Comparison of ENCODE assay signal across 17 cellular contexts in genomic region chr2:195967336-195967735, GRCh38.
"Had no signal": no experiment of that assay in that cellular context is flagged by ENCODE, and none has a peak within 500 bp of the region (broad histone marks: within the 10 kb centered on the region; RNA-seq: fewer than 3 reads in every experiment).

No MANE protein-coding gene starts in this region.

- H3K27ac Mint-ChIP-seq: activated CD4-positive, alpha-beta T cell treated with anti-CD3 and anti-CD28 coated beads for 36 hours; activated naive CD8-positive, alpha-beta T cell; progenitor cell of endocrine pancreas; stimulated activated naive B cell treated with anti-CD40 and anti-IgM and Interleukin-4, amounts not matched to agents 10 μg/mL and 1 μg/mL and 100 μg/mL, for 72 hours; T-helper 2 cell treated with Interferon-gamma antibody and Interleukin-4, amounts not matched to agents 5 μg/mL and 100 μg/mL, for 36 hours; WTC11 had no signal

- H3K36me3 Mint-ChIP-seq: activated naive CD8-positive, alpha-beta T cell; WTC11 had no signal

- H3K4me3 Mint-ChIP-seq: activated CD4-positive, alpha-beta T cell treated with anti-CD3 and anti-CD28 coated beads for 36 hours; activated naive CD8-positive, alpha-beta T cell; stimulated activated naive B cell treated with anti-CD40 and anti-IgM and Interleukin-4, amounts not matched to agents 10 μg/mL and 1 μg/mL and 100 μg/mL, for 72 hours; T-helper 2 cell treated with Interferon-gamma antibody and Interleukin-4, amounts not matched to agents 5 μg/mL and 100 μg/mL, for 36 hours; WTC11 had no signal

- H3K4me1 Mint-ChIP-seq: activated CD4-positive, alpha-beta T cell treated with anti-CD3 and anti-CD28 coated beads for 36 hours; WTC11 had no signal

- H3K27me3 Mint-ChIP-seq: progenitor cell of endocrine pancreas had no signal

- H3K9me3 ChIP-seq: colonic mucosa, thoracic aorta, upper lobe of left lung had no signal

- DNase-seq: activated CD4-positive, alpha-beta T cell treated with anti-CD3 and anti-CD28 coated beads for 36 hours; activated CD4-positive, alpha-beta T cell treated with anti-CD3 and anti-CD28 coated beads, Interleukin-2, amount 50 U/mL, for 48 hours; amniotic stem cell; central memory CD4-positive, alpha-beta T cell; colonic mucosa; islet precursor cell; left colon; occipital lobe; stimulated activated naive B cell treated with anti-CD40 and anti-IgM and Interleukin-4, amounts not matched to agents 10 μg/mL and 1 μg/mL and 100 μg/mL, for 72 hours; upper lobe of left lung had no signal

- ATAC-seq: activated CD4-positive, alpha-beta T cell treated with anti-CD3 and anti-CD28 coated beads for 36 hours; esophagus mucosa; left colon; stimulated activated naive B cell treated with anti-CD40 and anti-IgM and Interleukin-4, amounts not matched to agents 10 μg/mL and 1 μg/mL and 100 μg/mL, for 72 hours; WTC11 had no signal

- H3K27ac ChIP-seq: colonic mucosa, hepatocyte, thoracic aorta had no signal
